Comparison of ENCODE assay signal across 25 cellular contexts in the genomic region with DNA sequence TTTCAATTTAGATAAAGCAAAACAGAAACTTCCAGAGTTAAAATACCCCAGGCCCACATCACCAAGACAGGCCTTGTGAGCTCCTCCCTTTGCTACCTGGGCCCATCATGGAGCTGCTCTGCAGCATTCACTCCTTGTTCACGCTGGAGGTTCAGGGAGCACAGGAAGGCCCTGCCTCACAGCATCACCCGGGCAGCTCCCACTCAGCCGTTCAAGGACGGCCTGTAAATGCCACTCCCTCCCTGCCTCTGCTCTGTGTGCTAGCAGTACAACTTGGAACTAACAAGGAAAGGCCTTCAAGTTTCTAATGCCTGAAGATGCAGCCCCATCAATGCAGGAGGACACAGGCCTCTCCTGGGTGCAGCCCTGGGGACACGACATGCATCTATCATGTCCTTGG.
"Had no signal": no experiment of that assay in that cellular context is flagged by ENCODE, and none has a peak within 500 bp of the region (broad histone marks: within the 10 kb centered on the region; RNA-seq: fewer than 3 reads in every experiment).

No MANE protein-coding gene starts in this region.

- H3K4me3 Mint-ChIP-seq: activated naive CD4-positive, alpha-beta T cell treated with anti-CD3 and anti-CD28 coated beads, Interleukin-2, amount 50 U/mL, for 24 hours; activated T-cell treated with anti-CD3 and anti-CD28 coated beads, Interleukin-2, amount 50 U/mL, for 24 hours; nephron; stimulated activated effector memory CD8-positive, alpha-beta T cell treated with anti-CD3 and anti-CD28 coated beads, Interleukin-12 subunit alpha, Interleukin-12 subunit beta, amount 100 ng/mL, for 72 hours; stimulated activated naive CD8-positive, alpha-beta T cell treated with anti-CD3 and anti-CD28 coated beads, Interleukin-15, Interleukin-2, amounts not matched to agents 100 ng/mL and 50 ng/mL, for 24 hours; T-helper 2 cell treated with Interferon-gamma antibody and Interleukin-4, amounts not matched to agents 5 μg/mL and 100 μg/mL, for 36 hours had no signal

- DNase-seq: activated CD4-positive, alpha-beta T cell treated with anti-CD3 and anti-CD28 coated beads for 48 hours; activated CD4-positive, alpha-beta T cell treated with anti-CD3 and anti-CD28 coated beads, Interleukin-2, amount 50 U/mL, for 48 hours; activated CD4-positive, CD25-positive, alpha-beta regulatory T cell; activated CD8-positive, alpha-beta memory T cell treated with anti-CD3 and anti-CD28 coated beads for 24 hours; activated gamma-delta T cell treated with Interleukin-2 at 50 U/mL for 16 hours; activated T-cell treated with anti-CD3 and anti-CD28 coated beads, Interleukin-2, amount 50 U/mL, for 24 hours; amniotic stem cell; effector CD8-positive, alpha-beta T cell; esophagus squamous epithelium; foreskin melanocyte; heart right ventricle; left ventricle myocardium superior; stimulated activated CD4-positive, alpha-beta T cell treated with anti-CD3 and anti-CD28 coated beads, Interleukin-4, amount 100 ng/mL, for 24 hours; tibial artery had no signal

- H3K27ac Mint-ChIP-seq: activated naive CD4-positive, alpha-beta T cell treated with anti-CD3 and anti-CD28 coated beads, Interleukin-2, amount 50 U/mL, for 24 hours; nephron; progenitor cell of endocrine pancreas; stimulated activated effector memory CD8-positive, alpha-beta T cell treated with anti-CD3 and anti-CD28 coated beads, Interleukin-12 subunit alpha, Interleukin-12 subunit beta, amount 100 ng/mL, for 72 hours; stimulated activated naive CD8-positive, alpha-beta T cell treated with anti-CD3 and anti-CD28 coated beads, Interleukin-15, Interleukin-2, amounts not matched to agents 100 ng/mL and 50 ng/mL, for 24 hours had no signal

- H3K27me3 Mint-ChIP-seq: activated naive CD4-positive, alpha-beta T cell treated with anti-CD3 and anti-CD28 coated beads, Interleukin-2, amount 50 U/mL, for 24 hours; activated T-cell treated with anti-CD3 and anti-CD28 coated beads, Interleukin-2, amount 50 U/mL, for 24 hours; progenitor cell of endocrine pancreas; stimulated activated naive CD8-positive, alpha-beta T cell treated with anti-CD3 and anti-CD28 coated beads, Interleukin-15, Interleukin-2, amounts not matched to agents 100 ng/mL and 50 ng/mL, for 24 hours had no signal

- H3K4me1 ChIP-seq: breast epithelium had no signal

- H3K9me3 ChIP-seq: breast epithelium, esophagus squamous epithelium, heart right ventricle, neutrophil, right lobe of liver, tibial artery had no signal

- H3K4me3 ChIP-seq: breast epithelium, esophagus squamous epithelium, heart right ventricle, right lobe of liver, skin epidermis, tibial artery had no signal

- H3K27ac ChIP-seq: breast epithelium, epithelial cell of prostate, heart right ventricle, neutrophil, right lobe of liver, skin epidermis, tibial artery had no signal

- H3K4me1 Mint-ChIP-seq: activated naive CD4-positive, alpha-beta T cell treated with anti-CD3 and anti-CD28 coated beads, Interleukin-2, amount 50 U/mL, for 24 hours; nephron had no signal

- H3K9me3 Mint-ChIP-seq: activated naive CD4-positive, alpha-beta T cell treated with anti-CD3 and anti-CD28 coated beads, Interleukin-2, amount 50 U/mL, for 24 hours; activated T-cell treated with anti-CD3 and anti-CD28 coated beads, Interleukin-2, amount 50 U/mL, for 24 hours; nephron; stimulated activated effector memory CD8-positive, alpha-beta T cell treated with anti-CD3 and anti-CD28 coated beads, Interleukin-12 subunit alpha, Interleukin-12 subunit beta, amount 100 ng/mL, for 72 hours; stimulated activated naive CD8-positive, alpha-beta T cell treated with anti-CD3 and anti-CD28 coated beads, Interleukin-15, Interleukin-2, amounts not matched to agents 100 ng/mL and 50 ng/mL, for 24 hours; T-helper 2 cell treated with Interferon-gamma antibody and Interleukin-4, amounts not matched to agents 5 μg/mL and 100 μg/mL, for 36 hours had no signal

- H3K27me3 ChIP-seq: breast epithelium, esophagus squamous epithelium, heart right ventricle, neutrophil, right lobe of liver, tibial artery had no signal

- ATAC-seq: heart right ventricle; left ventricle myocardium superior; right lobe of liver; stimulated activated effector memory CD8-positive, alpha-beta T cell treated with anti-CD3 and anti-CD28 coated beads, Interleukin-12 subunit alpha, Interleukin-12 subunit beta, amount 100 ng/mL, for 72 hours had no signal
